ENCODE assay signal across 9 cellular contexts in genomic region chr11:62830904-62831519, GRCh38. TPM values are rescaled to one million over a fixed set of nuclear protein-coding genes. Genes with fewer than 3 reads are reported as not detected.
A peak's percentile ranks its signal among the peaks of the same experiment; 100 is the strongest.
DNase-seq lines count a peak whose midpoint lies in the region; ATAC-seq and TF ChIP-seq lines count a peak whose summit lies in the region.
"Had no signal": no experiment of that assay in that cellular context is flagged by ENCODE, and none has a peak within 500 bp of the region (broad histone marks: within the 10 kb centered on the region; RNA-seq: fewer than 3 reads in every experiment).

No MANE protein-coding gene starts in this region.

- peaks cover 44% of the 10 kb centered on the region for H3K79me2 ChIP-seq in HCT116 (ENCODE audit: insufficient read depth, low read length)

- H3K9me3 ChIP-seq in HCT116 (ENCODE audit: control insufficient read depth in 1 of 2, insufficient read depth in 1 of 2, low read depth in 1 of 2, low read length in 2 of 2) = no peaks in the 10 kb centered on the region

- DNase-seq in CD14-positive monocyte (ENCODE audit: low spot score) = no peak
- DNase-seq in HCT116 (ENCODE audit: low read depth, low spot score) = peak; percentile 22
- peak; percentile 38 for DNase-seq in activated CD8-positive, alpha-beta T cell treated with anti-CD3 and anti-CD28 coated beads, Interleukin-2, amount 10 ng/mL, durations not matched to agents 7 days and 5 days
- no peak for DNase-seq in NAMALWA (ENCODE audit: low spot score)
- no peak for DNase-seq in NCI-H2196 (lab: John Stamatoyannopoulos, UW; ENCODE audit: unreplicated experiment)
- DNase-seq in globus pallidus (ENCODE audit: low spot score) = no peak

- no peak for TF ChIP-seq RAD21 in HCT116 (IDR thresholded peaks at IDR 0.05; ENCODE audit: low read depth)

- peaks cover 25% of the 10 kb centered on the region in 2 experiments for H3K36me3 ChIP-seq in HCT116 (ENCODE audit: control insufficient read depth in 1 of 2, insufficient read depth in 2 of 2, low read length in 2 of 2)

- H3K27me3 ChIP-seq in HCT116 (ENCODE audit: insufficient read depth, low read length) = no peaks in the 10 kb centered on the region

- H3K4me3 Mint-ChIP-seq in CD14-positive monocyte = peak overlapping the region; percentile 97 to 98
- H3K4me3 Mint-ChIP-seq in activated CD8-positive, alpha-beta T cell treated with anti-CD3 and anti-CD28 coated beads, Interleukin-2, amount 10 ng/mL, durations not matched to agents 7 days and 5 days = peak overlapping the region; percentile 92
- H3K4me3 Mint-ChIP-seq in stimulated activated memory B cell treated with anti-CD40 and anti-IgM and Interleukin-4, amounts not matched to agents 10 μg/mL and 1 μg/mL and 100 μg/mL, for 72 hours = peak overlapping the region; percentile 87

- no TSS peak for BruUV-seq in HCT116 (replicated peaks; lab: Mats Ljungman, UMichigan)

- no peaks in the 10 kb centered on the region for H3K9me2 ChIP-seq in HCT116 (ENCODE audit: insufficient read depth)

- RAD21 ChIA-PET in HCT116 (lab: Charles Lee; ENCODE audit: low non-redundant PET in 1 of 2, low total read pairs in 2 of 2, uncharacterized antibody in 2 of 2, unreplicated experiment in 2 of 2) = interaction anchor here in 1 of 2 experiments (1.0 kb wide), 1 partner anchor 9 kb away, joined by 3 read pairs; no protein-coding TSS in a partner anchor

- no peak for TF ChIP-seq CTCF in CD14-positive monocyte (IDR thresholded peaks at IDR 0.05)
- TF ChIP-seq CTCF in HCT116 (IDR thresholded peaks at IDR 0.05 in 2 of 3, conservative IDR thresholded peaks at IDR 0.05 in 1 of 3; ENCODE audit: borderline replicate concordance in 1 of 3, insufficient read depth in 1 of 3, low read depth in 2 of 3, low read length in 2 of 3) = no peak

- peak overlapping the region; percentile 99 to 100 (median 99) for H3K27ac Mint-ChIP-seq in CD14-positive monocyte
- peak overlapping the region; percentile 98 for H3K27ac Mint-ChIP-seq in activated CD8-positive, alpha-beta T cell treated with anti-CD3 and anti-CD28 coated beads, Interleukin-2, amount 10 ng/mL, durations not matched to agents 7 days and 5 days
- H3K27ac Mint-ChIP-seq in stimulated activated memory B cell treated with anti-CD40 and anti-IgM and Interleukin-4, amounts not matched to agents 10 μg/mL and 1 μg/mL and 100 μg/mL, for 72 hours = peak overlapping the region; percentile 95

- H3K4me3 ChIP-seq in HCT116 (replicated peaks in 1 of 2; ENCODE audit: low read depth in 1 of 2, low read length in 2 of 2) = peak overlapping the region; percentile 86 to 93
- H3K4me3 ChIP-seq in iPS-11a (ENCODE audit: low read depth, low read length) = peak overlapping the region; percentile 77

- H3K36me3 Mint-ChIP-seq in CD14-positive monocyte = peaks cover 42 to 58% of the 10 kb centered on the region in 2 donors
- peaks cover 41% of the 10 kb centered on the region for H3K36me3 Mint-ChIP-seq in activated CD8-positive, alpha-beta T cell treated with anti-CD3 and anti-CD28 coated beads, Interleukin-2, amount 10 ng/mL, durations not matched to agents 7 days and 5 days (ENCODE audit: low read depth)
- H3K36me3 Mint-ChIP-seq in stimulated activated memory B cell treated with anti-CD40 and anti-IgM and Interleukin-4, amounts not matched to agents 10 μg/mL and 1 μg/mL and 100 μg/mL, for 72 hours = peaks cover 26% of the 10 kb centered on the region

- H3K27ac ChIP-seq in HCT116 (ENCODE audit: low read depth, low read length) = peak overlapping the region; percentile 64

- peaks cover 7 to 30% of the 10 kb centered on the region in 2 experiments for H3K4me1 ChIP-seq in HCT116 (ENCODE audit: control insufficient read depth in 1 of 2, insufficient read depth in 2 of 2, low read length in 2 of 2)

- CTCF ChIA-PET in HCT116 (lab: Charles Lee) = interaction anchor here (1.3 kb wide), 1 partner anchor 44 kb away, joined by 4 read pairs; the partner anchor contains the start of gene TMEM179B
- CTCF ChIA-PET in activated CD8-positive, alpha-beta T cell treated with anti-CD3 and anti-CD28 coated beads, Interleukin-2, amount 10 ng/mL, durations not matched to agents 7 days and 5 days (lab: Charles Lee) = interaction anchor here (0.6 to 2.4 kb wide), 6 partner anchors 10 to 848 kb away, joined by 3 to 32 read pairs (median 5); partner anchors contain the start of genes NXF1 and TMEM179B

- intact Hi-C loops in CD14-positive monocyte (cut with micrococcal nuclease) (loop anchor here (2.0 to 5.0 kb wide), 2 partner anchors 44 kb away; partner anchors contain the start of gene TMEM179B (in 2 of the 2)), HCT116 (cut with micrococcal nuclease) (no loop called here)

- H3K9me3 Mint-ChIP-seq in CD14-positive monocyte = no peaks in the 10 kb centered on the region
- no peaks in the 10 kb centered on the region for H3K9me3 Mint-ChIP-seq in activated CD8-positive, alpha-beta T cell treated with anti-CD3 and anti-CD28 coated beads, Interleukin-2, amount 10 ng/mL, durations not matched to agents 7 days and 5 days (ENCODE audit: insufficient read depth)
- no peaks in the 10 kb centered on the region for H3K9me3 Mint-ChIP-seq in stimulated activated memory B cell treated with anti-CD40 and anti-IgM and Interleukin-4, amounts not matched to agents 10 μg/mL and 1 μg/mL and 100 μg/mL, for 72 hours

- peak overlapping the region; percentile 92 for H3K4me2 ChIP-seq in HCT116 (ENCODE audit: low read length)

- peaks cover 32% of the 10 kb centered on the region for H3K4me1 Mint-ChIP-seq in CD14-positive monocyte
- H3K4me1 Mint-ChIP-seq in activated CD8-positive, alpha-beta T cell treated with anti-CD3 and anti-CD28 coated beads, Interleukin-2, amount 10 ng/mL, durations not matched to agents 7 days and 5 days (ENCODE audit: low read depth) = peaks cover 35% of the 10 kb centered on the region
- H3K4me1 Mint-ChIP-seq in stimulated activated memory B cell treated with anti-CD40 and anti-IgM and Interleukin-4, amounts not matched to agents 10 μg/mL and 1 μg/mL and 100 μg/mL, for 72 hours = peaks cover 46% of the 10 kb centered on the region

- no peaks in the 10 kb centered on the region for H3K27me3 Mint-ChIP-seq in CD14-positive monocyte (ENCODE audit: low read depth in 3 of 3)
- H3K27me3 Mint-ChIP-seq in activated CD8-positive, alpha-beta T cell treated with anti-CD3 and anti-CD28 coated beads, Interleukin-2, amount 10 ng/mL, durations not matched to agents 7 days and 5 days (ENCODE audit: low read depth) = no peaks in the 10 kb centered on the region
- H3K27me3 Mint-ChIP-seq in stimulated activated memory B cell treated with anti-CD40 and anti-IgM and Interleukin-4, amounts not matched to agents 10 μg/mL and 1 μg/mL and 100 μg/mL, for 72 hours = no peaks in the 10 kb centered on the region

- TF ChIP-seq POLR2A in HCT116 (IDR thresholded peaks at IDR 0.05; ENCODE audit: borderline replicate concordance, extremely low read depth, insufficient read depth, insufficient read length) = no peak

- ATAC-seq in HCT116 = peak; percentile 5; the same call in 1 of the 2 replicates
- no peak for ATAC-seq in activated CD8-positive, alpha-beta T cell treated with anti-CD3 and anti-CD28 coated beads, Interleukin-2, amount 10 ng/mL, durations not matched to agents 7 days and 5 days
- ATAC-seq in stimulated activated memory B cell treated with anti-CD40 and anti-IgM and Interleukin-4, amounts not matched to agents 10 μg/mL and 1 μg/mL and 100 μg/mL, for 72 hours = no peak

- H2AFZ ChIP-seq in HCT116 (ENCODE audit: low read depth, low read length, poor library complexity, severe bottlenecking) = no peak overlapping the region

- peak overlapping the region; percentile 92 for H3K9ac ChIP-seq in HCT116 (ENCODE audit: low read length)

- no peaks in the 10 kb centered on the region; the same call in 1 of the 2 replicates for H4K20me1 ChIP-seq in HCT116 (ENCODE audit: insufficient read depth)

- POLR2A ChIA-PET in HCT116 (lab: Charles Lee) = interaction anchor here (0.7 to 2.8 kb wide), 13 partner anchors 10 to 257 kb away, joined by 3 to 113 read pairs (median 8); partner anchors contain the start of genes C11orf98, CSKMT, HNRNPUL2 and LBHD1
- POLR2A ChIA-PET in activated CD8-positive, alpha-beta T cell treated with anti-CD3 and anti-CD28 coated beads, Interleukin-2, amount 10 ng/mL, durations not matched to agents 7 days and 5 days (lab: Charles Lee) = interaction anchor here (0.6 to 5.8 kb wide), 20 partner anchors 7 to 165 kb away, joined by 3 to 93 read pairs (median 5); partner anchors contain the start of genes CSKMT, HNRNPUL2, LBHD1 and TAF6L

RNA-seq across cellular contexts. Expression of gene STX5, which starts 0.8 kb away (rescaled TPM):
- polyA plus RNA-seq in CD14-positive monocyte = 10 to 100 TPM; 38.5 to 39.6 TPM
- total RNA-seq in HCT116 (2021; ENCODE audit: unreplicated experiment) = 29.5 TPM
- polyA plus RNA-seq in HCT116 (2012) = 38.0 and 43.6 TPM in 2 replicates
- total RNA-seq in activated CD8-positive, alpha-beta T cell treated with anti-CD3 and anti-CD28 coated beads, Interleukin-2, amount 10 ng/mL, durations not matched to agents 7 days and 5 days = 10 to 100 TPM; 30.4 to 32.7 TPM

RNA-seq across cellular contexts. Expression of gene TEX54, which starts 1.6 kb away (rescaled TPM):
- polyA plus RNA-seq in CD14-positive monocyte = under 1 TPM in 1 of 2 donors, not detected in 1; 0.74 TPM
- total RNA-seq in HCT116 (2021; ENCODE audit: unreplicated experiment) = not detected
- 0.22 and 0.64 TPM in 2 replicates for polyA plus RNA-seq in HCT116 (2012)
- not detected for total RNA-seq in activated CD8-positive, alpha-beta T cell treated with anti-CD3 and anti-CD28 coated beads, Interleukin-2, amount 10 ng/mL, durations not matched to agents 7 days and 5 days
- total RNA-seq: LHCN-M2 had no signal

RNA-seq across cellular contexts. Expression of gene WDR74, which starts 8.4 kb away (rescaled TPM):
- 10 to 100 TPM; 14.2 to 18.4 TPM for polyA plus RNA-seq in CD14-positive monocyte
- 111 TPM for total RNA-seq in HCT116 (2021; ENCODE audit: unreplicated experiment)
- 113 and 122 TPM in 2 replicates for polyA plus RNA-seq in HCT116 (2012)
- total RNA-seq in activated CD8-positive, alpha-beta T cell treated with anti-CD3 and anti-CD28 coated beads, Interleukin-2, amount 10 ng/mL, durations not matched to agents 7 days and 5 days = 10 to 100 TPM; 66.0 to 66.9 TPM

RNA-seq across cellular contexts. Expression of gene NXF1, which starts 25.8 kb away (rescaled TPM):
- polyA plus RNA-seq in CD14-positive monocyte = 10 to 100 TPM; 50.1 to 70.6 TPM
- 55.5 TPM for total RNA-seq in HCT116 (2021; ENCODE audit: unreplicated experiment)
- 49.2 and 53.3 TPM in 2 replicates for polyA plus RNA-seq in HCT116 (2012)
- 100 to 1,000 TPM; 110 to 111 TPM for total RNA-seq in activated CD8-positive, alpha-beta T cell treated with anti-CD3 and anti-CD28 coated beads, Interleukin-2, amount 10 ng/mL, durations not matched to agents 7 days and 5 days

RNA-seq across cellular contexts. Expression of gene TMEM223, which starts 39.2 kb away (rescaled TPM):
- polyA plus RNA-seq in CD14-positive monocyte = 10 to 100 TPM; 19.6 to 20.4 TPM
- total RNA-seq in HCT116 (2021; ENCODE audit: unreplicated experiment) = 18.4 TPM
- polyA plus RNA-seq in HCT116 (2012) = 11.3 and 14.4 TPM in 2 replicates
- total RNA-seq in activated CD8-positive, alpha-beta T cell treated with anti-CD3 and anti-CD28 coated beads, Interleukin-2, amount 10 ng/mL, durations not matched to agents 7 days and 5 days = 10 to 100 TPM; 20.1 to 20.3 TPM

Comparison
In these comparisons a context has a peak if more than half of its experiments do, and no peak if none do; other contexts are left out.
1. DNase-seq: peak in HCT116 (single experiment) and activated CD8-positive, alpha-beta T cell treated with anti-CD3 and anti-CD28 coated beads, Interleukin-2, amount 10 ng/mL, durations not matched to agents 7 days and 5 days (single experiment); none in CD14-positive monocyte (single experiment), NAMALWA (single experiment), NCI-H2196 (single experiment) and globus pallidus (single experiment).
2. Peak in every context shown above with its lines, with median percentiles within 50 percentile points of each other: H3K27ac Mint-ChIP-seq and H3K4me3 Mint-ChIP-seq.